ENCODE assay signal across 13 cellular contexts in the genomic region with DNA sequence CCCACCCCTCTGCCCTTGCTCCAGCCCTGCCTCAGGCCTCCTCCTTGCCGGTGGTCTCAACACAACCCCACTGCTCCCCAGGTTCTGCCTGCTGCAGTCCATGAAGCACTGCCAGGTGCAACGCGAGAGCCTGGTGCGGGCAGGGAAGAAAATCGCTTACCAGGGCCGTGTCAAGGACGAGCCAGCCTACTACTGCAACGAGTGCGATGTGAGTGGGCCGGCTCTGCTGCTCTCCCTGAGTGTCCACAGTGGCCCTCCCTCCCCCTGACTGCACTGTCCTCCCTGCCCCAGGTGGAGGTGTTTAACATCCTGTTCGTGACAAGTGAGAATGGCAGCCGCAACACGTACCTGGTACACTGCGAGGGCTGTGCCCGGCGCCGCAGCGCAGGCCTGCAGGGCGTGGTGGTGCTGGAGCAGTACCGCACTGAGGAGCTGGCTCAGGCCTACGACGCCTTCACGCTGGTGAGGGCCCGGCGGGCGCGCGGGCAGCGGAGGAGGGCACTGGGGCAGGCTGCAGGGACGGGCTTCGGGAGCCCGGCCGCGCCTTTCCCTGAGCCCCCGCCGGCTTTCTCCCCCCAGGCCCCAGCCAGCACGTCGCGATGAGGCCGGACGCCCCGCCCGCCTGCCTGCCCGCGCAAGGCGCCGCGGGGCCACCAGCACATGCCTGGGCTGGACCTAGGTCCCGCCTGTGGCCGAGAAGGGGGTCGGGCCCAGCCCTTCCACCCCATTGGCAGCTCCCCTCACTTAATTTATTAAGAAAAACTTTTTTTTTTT. TPM values are rescaled to one million over a fixed set of nuclear protein-coding genes. Genes with fewer than 3 reads are reported as not detected.
DNase-seq lines count a peak whose midpoint lies in the region; ATAC-seq, FAIRE-seq and TF ChIP-seq lines count a peak whose summit lies in the region.
"Had no signal": no experiment of that assay in that cellular context is flagged by ENCODE, and none has a peak within 500 bp of the region (broad histone marks: within the 10 kb centered on the region; RNA-seq: fewer than 3 reads in every experiment).

No MANE protein-coding gene starts in this region.

- H2AFZ ChIP-seq in mammary epithelial cell (ENCODE audit: low read depth, low read length) (peak overlapping the region; percentile 25), HepG2 (ENCODE audit: low read length) (no peak overlapping the region)

- H3K27me3 ChIP-seq in mammary epithelial cell (ENCODE audit: insufficient read depth, low read length) (no peaks in the 10 kb centered on the region), breast epithelium (no peaks in the 10 kb centered on the region), HepG2 (ENCODE audit: control insufficient read depth in 1 of 2, insufficient read depth in 2 of 2, low read length in 2 of 2) (no peaks in the 10 kb centered on the region; a peak in 1 of 5 replicates), transverse colon (no peaks in the 10 kb centered on the region)
- H3K27me3 ChIP-seq: upper lobe of left lung had no signal

- POLR2A ChIA-PET in HepG2 (lab: Yijun Ruan, JAX) = no interaction called here

- H3K4me2 ChIP-seq in mammary epithelial cell (ENCODE audit: insufficient read depth, low read depth, low read length) = peak overlapping the region; percentile 17
- H3K4me2 ChIP-seq in HepG2 (ENCODE audit: low read depth, low read length) = no peak overlapping the region

- intact Hi-C loops in mammary epithelial cell (cut with micrococcal nuclease) = loop anchor here (10.0 kb wide), 1 partner anchor 218 kb away; a partner anchor contains a TSS
- intact Hi-C loops in breast epithelium (cut with DNase I; ENCODE audit: low total_unique reads) = no loop called here
- intact Hi-C loops in HepG2 (cut with micrococcal nuclease; ENCODE audit: unreplicated experiment) = no loop called here
- intact Hi-C loops in transverse colon (cut with DNase I; ENCODE audit: low total_unique reads) = loop anchor here (1.0 to 10.0 kb wide), 2 partner anchors 31 to 108 kb away; no protein-coding TSS in a partner anchor

- no peaks in the 10 kb centered on the region for H3K9me3 ChIP-seq in mammary epithelial cell (replicated peaks; ENCODE audit: insufficient read depth, low read length)
- no peaks in the 10 kb centered on the region for H3K9me3 ChIP-seq in breast epithelium
- H3K9me3 ChIP-seq in HepG2 (ENCODE audit: low read length) = no peaks in the 10 kb centered on the region
- no peaks in the 10 kb centered on the region for H3K9me3 ChIP-seq in transverse colon
- H3K9me3 ChIP-seq: upper lobe of left lung had no signal

- H3K9ac ChIP-seq in mammary epithelial cell (ENCODE audit: insufficient read depth, low read length) (no peak overlapping the region), HepG2 (ENCODE audit: insufficient read depth, low read depth, low read length) (no peak overlapping the region)

- H3K4me3 ChIP-seq in mammary epithelial cell (replicated peaks in 1 of 3; ENCODE audit: insufficient read depth in 1 of 3, low read depth in 2 of 3, low read length in 3 of 3) = no peak overlapping the region
- H3K4me3 ChIP-seq in breast epithelium = no peak overlapping the region
- no peak overlapping the region for H3K4me3 ChIP-seq in HepG2 (replicated peaks in 1 of 3; ENCODE audit: insufficient read depth in 1 of 3, low read depth in 2 of 3, low read length in 3 of 3)
- H3K4me3 ChIP-seq in transverse colon = no peak overlapping the region
- H3K4me3 ChIP-seq: upper lobe of left lung had no signal

- no peaks in the 10 kb centered on the region for H4K20me1 ChIP-seq in mammary epithelial cell (ENCODE audit: insufficient read depth, low read length)
- peaks cover 7% of the 10 kb centered on the region for H4K20me1 ChIP-seq in HepG2 (ENCODE audit: insufficient read depth, low read length)

- no peak overlapping the region for H3K27ac ChIP-seq in mammary epithelial cell (ENCODE audit: insufficient read depth, low read depth, low read length)
- no peak overlapping the region for H3K27ac ChIP-seq in breast epithelium
- H3K27ac ChIP-seq in HepG2 (ENCODE audit: extremely low read length, insufficient read depth, low read length) = no peak overlapping the region
- H3K27ac ChIP-seq in transverse colon = no peak overlapping the region

- no peak for TF ChIP-seq POLR2A in breast epithelium (IDR thresholded peaks at IDR 0.05)
- no peak for TF ChIP-seq POLR2A in HepG2 (IDR thresholded peaks at IDR 0.05; ENCODE audit: insufficient read depth in 1 of 2, low read depth in 2 of 2, low read length in 2 of 2)
- peak; percentile 5 for TF ChIP-seq POLR2A in transverse colon (IDR thresholded peaks at IDR 0.05)

- DNase-seq in mammary epithelial cell (no peak), breast epithelium (ENCODE audit: low spot score in 2 of 2) (no peak), HepG2 (ENCODE audit: low spot score) (no peak), transverse colon (no peak), COR-L47 (lab: John Stamatoyannopoulos, UW) (no peak), T-helper 9 cell (no peak)
- peak; percentile 20 for DNase-seq in activated CD4-positive, alpha-beta T cell treated with anti-CD3 and anti-CD28 coated beads, Interleukin-2, amount 50 U/mL, for 1 hour
- DNase-seq: hypothalamus, NCI-H1436 treated with DMSO at 0.1 percent for 48 hours, NCI-H524 had no signal

- TF ChIP-seq EP300 in HepG2 (IDR thresholded peaks at IDR 0.05; ENCODE audit: low read depth in 2 of 2, low read length in 2 of 2) = no peak
- TF ChIP-seq EP300 in HepG2 (CRISPR knock-in tag; IDR thresholded peaks at IDR 0.05; ENCODE audit: borderline replicate concordance) = no peak
- TF ChIP-seq EP300 in transverse colon (IDR thresholded peaks at IDR 0.05; ENCODE audit: low read depth) = no peak

- H3K36me3 ChIP-seq in mammary epithelial cell (ENCODE audit: insufficient read depth, low read length) = peaks cover 15% of the 10 kb centered on the region
- H3K36me3 ChIP-seq in breast epithelium = no peaks in the 10 kb centered on the region
- H3K36me3 ChIP-seq in HepG2 (replicated peaks in 1 of 2; ENCODE audit: control insufficient read depth in 1 of 2, insufficient read depth in 2 of 2, low read length in 2 of 2) = peaks cover 23 to 41% of the 10 kb centered on the region in 2 experiments
- peaks cover 0 to 34% (median 16%) of the 10 kb centered on the region in 4 donors for H3K36me3 ChIP-seq in transverse colon

- BruUV-seq in mammary epithelial cell (replicated peaks; lab: Mats Ljungman, UMichigan) (no TSS peak), HepG2 (replicated peaks; lab: Mats Ljungman, UMichigan) (no TSS peak)

- no peak for ATAC-seq in HepG2
- no peak for ATAC-seq in HG02588 (IDR thresholded peaks at IDR 0.05; ENCODE audit: unreplicated experiment)

- 62% methylated on average over 11 of the region's 51 CpGs for WGBS in mammary epithelial cell (ENCODE audit: low coverage, missing lambda C conversion rate)
- WGBS in HepG2 (ENCODE audit: low lambda C conversion rate) = 97% methylated on average over 37 of the region's 51 CpGs
- WGBS in transverse colon (ENCODE audit: low coverage in 1 of 2), 2 donors = 89% methylated on average over 41 of the region's 51 CpGs; no CpG with 5 or more reads in 1 of the 2 donors

- TF ChIP-seq RAD21 in HepG2 (CRISPR knock-in tag; IDR thresholded peaks at IDR 0.05) = no peak

- CTCF ChIA-PET in mammary epithelial cell (lab: Charles Lee; ENCODE audit: low non-redundant PET) = no interaction called here
- CTCF ChIA-PET in HepG2 (lab: Yijun Ruan, JAX; ENCODE audit: low intra/inter-chr PET ratio, low total read pairs) = interaction anchor here (2.7 kb wide), 1 partner anchor 30 kb away, joined by 28 read pairs; no protein-coding TSS in a partner anchor

- FAIRE-seq in HepG2 (lab: Jason Lieb, UNC) = no peak
- FAIRE-seq: colon had no signal

- no peak for TF ChIP-seq CTCF in mammary epithelial cell (conservative IDR thresholded peaks at IDR 0.05 in 1 of 2, IDR thresholded peaks at IDR 0.05 in 1 of 2; ENCODE audit: extremely low read depth in 1 of 2, insufficient read depth in 1 of 2, low read depth in 1 of 2, low read length in 2 of 2)
- TF ChIP-seq CTCF in breast epithelium (IDR thresholded peaks at IDR 0.05) = no peak
- no peak for TF ChIP-seq CTCF in HepG2 (CRISPR knock-in tag; IDR thresholded peaks at IDR 0.05)
- no peak for TF ChIP-seq CTCF in transverse colon (IDR thresholded peaks at IDR 0.05)

- H3K4me1 ChIP-seq in mammary epithelial cell (ENCODE audit: insufficient read depth, low read length) = peaks cover 46% of the 10 kb centered on the region
- H3K4me1 ChIP-seq in breast epithelium = peaks cover 8 to 9% of the 10 kb centered on the region in 2 donors
- peaks cover 15% of the 10 kb centered on the region for H3K4me1 ChIP-seq in HepG2 (ENCODE audit: insufficient read depth, low read length)
- peaks cover 20 to 35% (median 27%) of the 10 kb centered on the region in 4 donors for H3K4me1 ChIP-seq in transverse colon

- H3K79me2 ChIP-seq in mammary epithelial cell (ENCODE audit: insufficient read depth, low read length) (peaks cover 21% of the 10 kb centered on the region), HepG2 (ENCODE audit: insufficient read depth, low read length) (peaks cover under 1% of the 10 kb centered on the region)

- in situ Hi-C loops in mammary epithelial cell (cut with MboI; ENCODE audit: low sequenced_read_pairs in 2 of 2) (loop anchor here in 1 of 2 donors (10.0 kb wide), 1 partner anchor 108 kb away; no protein-coding TSS in a partner anchor), HepG2 (cut with HindIII; ENCODE audit: extremely low pct_ligation_motif_present, low pct_unique_long_range_greater_than_20kb) (no loop called here), transverse colon (cut with MboI; ENCODE audit: low pct_ligation_motif_present in 1 of 4, low pct_unique_long_range_greater_than_20kb in 1 of 4, low sequenced_read_pairs in 3 of 4) (loop anchor here in 2 of 4 donors (25.0 kb wide), 1 partner anchor 134 kb away; no protein-coding TSS in a partner anchor)

- dilution Hi-C loops in mammary epithelial cell (cut with HindIII; ENCODE audit: low sequenced_read_pairs) = no loop called here

RNA-seq across cellular contexts. Expression of a gene that starts 1.8 kb away (rescaled TPM):
- total RNA-seq in mammary epithelial cell (1 to 10 TPM in 1 of 2 donors, under 1 TPM in 1; 0.17 to 2.3 TPM), breast epithelium (10 to 100 TPM in 1 of 3 donors, 1 to 10 TPM in 2; 4.8 to 21.0 (median 5.7) TPM), HepG2 (2016; rRNA removed; fragmentation: Illumina TruSeq; extraction: Trizol) (0.31 TPM in 1 of 2 replicates, not detected in the other), transverse colon (10 to 100 TPM in 1 of 4 donors, 1 to 10 TPM in 3; 2.4 to 13.1 (median 6.8) TPM)
- polyA plus RNA-seq in mammary epithelial cell (0.15 TPM), HepG2 (2011; rRNA removed) (0.66 and 0.84 TPM in 2 replicates)
- not detected for polyA minus RNA-seq in mammary epithelial cell
- total RNA-seq in HepG2 (2016; cell fraction: cytosol; rRNA removed; fragmentation: Illumina TruSeq; extraction: Trizol; ENCODE audit: low read depth) = not detected in 2 replicates
- 0.19 TPM in 1 of 2 replicates, not detected in the other for total RNA-seq in HepG2 (2016; cell fraction: insoluble cytoplasmic fraction; rRNA removed; fragmentation: Illumina TruSeq; extraction: Trizol)
- not detected in 2 replicates for total RNA-seq in HepG2 (2016; cell fraction: membrane; rRNA removed; fragmentation: Illumina TruSeq; extraction: Trizol)
- total RNA-seq in HepG2 (2016; cell fraction: nucleus; rRNA removed; fragmentation: Illumina TruSeq; extraction: Trizol) = 1.1 TPM in 1 of 2 replicates, not detected in the other
- 0.08 and 0.43 TPM in 2 replicates for polyA plus RNA-seq in HepG2 (2011; cell fraction: cytosol; rRNA removed)
- polyA plus RNA-seq in HepG2 (2011; cell fraction: nucleus; rRNA removed) = 7.3 and 9.6 TPM in 2 replicates
- 0.51 and 1.9 TPM in 2 replicates for polyA plus RNA-seq in HepG2 (2012)
- polyA plus RNA-seq in HepG2 (2016; cell fraction: cytosol; fragmentation: Illumina TruSeq; extraction: Trizol; ENCODE audit: low read depth) = 0.26 and 0.33 TPM in 2 replicates
- 0.28 and 0.30 TPM in 2 replicates for polyA plus RNA-seq in HepG2 (2016; cell fraction: insoluble cytoplasmic fraction; fragmentation: Illumina TruSeq; extraction: Trizol; ENCODE audit: low read depth)
- 0.23 and 0.27 TPM in 2 replicates for polyA plus RNA-seq in HepG2 (2016; cell fraction: membrane; fragmentation: Illumina TruSeq; extraction: Trizol; ENCODE audit: low read depth)
- polyA plus RNA-seq in HepG2 (2016; cell fraction: nucleus; fragmentation: Illumina TruSeq; extraction: Trizol; ENCODE audit: insufficient read depth, low read depth) = 4.6 and 6.5 TPM in 2 replicates
- polyA minus RNA-seq in HepG2 (2011; rRNA and poly(A)+ RNA removed; ENCODE audit: low replicate concordance) = 0.36 TPM in 1 of 2 replicates, not detected in the other
- polyA minus RNA-seq in HepG2 (2011; cell fraction: cytosol; rRNA and poly(A)+ RNA removed) = not detected in 2 replicates
- polyA minus RNA-seq in HepG2 (2011; cell fraction: nucleus; rRNA and poly(A)+ RNA removed) = 1.3 and 2.7 TPM in 2 replicates

RNA-seq across cellular contexts. Expression of a gene that starts 4.3 kb away (rescaled TPM):
- total RNA-seq in mammary epithelial cell (10 to 100 TPM; 28.2 to 81.5 TPM), breast epithelium (10 to 100 TPM; 84.7 to 92.4 (median 89.9) TPM), HepG2 (2016; rRNA removed; fragmentation: Illumina TruSeq; extraction: Trizol) (91.6 and 105 TPM in 2 replicates), transverse colon (10 to 100 TPM; 59.8 to 95.3 (median 86.5) TPM)
- polyA plus RNA-seq in mammary epithelial cell (99.4 TPM), HepG2 (2011; rRNA removed) (43.9 and 46.9 TPM in 2 replicates)
- polyA minus RNA-seq in mammary epithelial cell = 11.0 TPM
- 62.3 and 74.3 TPM in 2 replicates for total RNA-seq in HepG2 (2016; cell fraction: cytosol; rRNA removed; fragmentation: Illumina TruSeq; extraction: Trizol; ENCODE audit: low read depth)
- 94.6 and 120 TPM in 2 replicates for total RNA-seq in HepG2 (2016; cell fraction: insoluble cytoplasmic fraction; rRNA removed; fragmentation: Illumina TruSeq; extraction: Trizol)
- total RNA-seq in HepG2 (2016; cell fraction: membrane; rRNA removed; fragmentation: Illumina TruSeq; extraction: Trizol) = 54.2 and 67.7 TPM in 2 replicates
- 37.3 and 42.0 TPM in 2 replicates for total RNA-seq in HepG2 (2016; cell fraction: nucleus; rRNA removed; fragmentation: Illumina TruSeq; extraction: Trizol)
- 35.2 and 66.3 TPM in 2 replicates for polyA plus RNA-seq in HepG2 (2011; cell fraction: cytosol; rRNA removed)
- polyA plus RNA-seq in HepG2 (2011; cell fraction: nucleus; rRNA removed) = 36.8 and 49.2 TPM in 2 replicates
- polyA plus RNA-seq in HepG2 (2012) = 19.2 and 22.5 TPM in 2 replicates
- 53.8 and 75.0 TPM in 2 replicates for polyA plus RNA-seq in HepG2 (2016; cell fraction: cytosol; fragmentation: Illumina TruSeq; extraction: Trizol; ENCODE audit: low read depth)
- 69.5 and 79.8 TPM in 2 replicates for polyA plus RNA-seq in HepG2 (2016; cell fraction: insoluble cytoplasmic fraction; fragmentation: Illumina TruSeq; extraction: Trizol; ENCODE audit: low read depth)
- 39.8 and 49.0 TPM in 2 replicates for polyA plus RNA-seq in HepG2 (2016; cell fraction: membrane; fragmentation: Illumina TruSeq; extraction: Trizol; ENCODE audit: low read depth)
- 46.6 and 50.5 TPM in 2 replicates for polyA plus RNA-seq in HepG2 (2016; cell fraction: nucleus; fragmentation: Illumina TruSeq; extraction: Trizol; ENCODE audit: insufficient read depth, low read depth)
- polyA minus RNA-seq in HepG2 (2011; rRNA and poly(A)+ RNA removed; ENCODE audit: low replicate concordance) = 21.5 and 58.0 TPM in 2 replicates
- 35.5 and 51.8 TPM in 2 replicates for polyA minus RNA-seq in HepG2 (2011; cell fraction: cytosol; rRNA and poly(A)+ RNA removed)
- polyA minus RNA-seq in HepG2 (2011; cell fraction: nucleus; rRNA and poly(A)+ RNA removed) = 13.3 and 23.4 TPM in 2 replicates

RNA-seq across cellular contexts. Expression of a gene that starts 4.7 kb away (rescaled TPM):
- 10 to 100 TPM; 14.1 to 15.2 TPM for total RNA-seq in mammary epithelial cell
- polyA plus RNA-seq in mammary epithelial cell = 8.2 TPM
- polyA minus RNA-seq in mammary epithelial cell = 25.7 TPM
- 10 to 100 TPM in 2 of 3 donors, 1 to 10 TPM in 1; 8.2 to 20.5 (median 13.4) TPM for total RNA-seq in breast epithelium
- total RNA-seq in HepG2 (2016; rRNA removed; fragmentation: Illumina TruSeq; extraction: Trizol) = 17.0 and 21.4 TPM in 2 replicates
- total RNA-seq in HepG2 (2016; cell fraction: cytosol; rRNA removed; fragmentation: Illumina TruSeq; extraction: Trizol; ENCODE audit: low read depth) = 1.1 TPM in 2 replicates
- 16.9 and 20.4 TPM in 2 replicates for total RNA-seq in HepG2 (2016; cell fraction: insoluble cytoplasmic fraction; rRNA removed; fragmentation: Illumina TruSeq; extraction: Trizol)
- total RNA-seq in HepG2 (2016; cell fraction: membrane; rRNA removed; fragmentation: Illumina TruSeq; extraction: Trizol) = 9.5 and 12.3 TPM in 2 replicates
- total RNA-seq in HepG2 (2016; cell fraction: nucleus; rRNA removed; fragmentation: Illumina TruSeq; extraction: Trizol) = 9.1 and 10.0 TPM in 2 replicates
- polyA plus RNA-seq in HepG2 (2011; rRNA removed) = 7.9 and 8.9 TPM in 2 replicates
- 7.7 and 8.1 TPM in 2 replicates for polyA plus RNA-seq in HepG2 (2011; cell fraction: cytosol; rRNA removed)
- 7.1 and 7.3 TPM in 2 replicates for polyA plus RNA-seq in HepG2 (2011; cell fraction: nucleus; rRNA removed)
- polyA plus RNA-seq in HepG2 (2012) = 5.1 and 7.4 TPM in 2 replicates
- 1.4 and 1.9 TPM in 2 replicates for polyA plus RNA-seq in HepG2 (2016; cell fraction: cytosol; fragmentation: Illumina TruSeq; extraction: Trizol; ENCODE audit: low read depth)
- polyA plus RNA-seq in HepG2 (2016; cell fraction: insoluble cytoplasmic fraction; fragmentation: Illumina TruSeq; extraction: Trizol; ENCODE audit: low read depth) = 20.6 and 21.0 TPM in 2 replicates
- polyA plus RNA-seq in HepG2 (2016; cell fraction: membrane; fragmentation: Illumina TruSeq; extraction: Trizol; ENCODE audit: low read depth) = 6.2 and 7.1 TPM in 2 replicates
- 14.1 and 14.8 TPM in 2 replicates for polyA plus RNA-seq in HepG2 (2016; cell fraction: nucleus; fragmentation: Illumina TruSeq; extraction: Trizol; ENCODE audit: insufficient read depth, low read depth)
- 9.3 and 30.2 TPM in 2 replicates for polyA minus RNA-seq in HepG2 (2011; rRNA and poly(A)+ RNA removed; ENCODE audit: low replicate concordance)
- 4.3 and 5.6 TPM in 2 replicates for polyA minus RNA-seq in HepG2 (2011; cell fraction: cytosol; rRNA and poly(A)+ RNA removed)
- polyA minus RNA-seq in HepG2 (2011; cell fraction: nucleus; rRNA and poly(A)+ RNA removed) = 4.2 and 6.0 TPM in 2 replicates
- 10 to 100 TPM in 1 of 4 donors, 1 to 10 TPM in 2, not detected in 1; 4.9 to 50.4 (median 9.6) TPM for total RNA-seq in transverse colon

RNA-seq across cellular contexts. Expression of a gene that starts 19.1 kb away (rescaled TPM):
- 10 to 100 TPM in 1 of 2 donors, 1 to 10 TPM in 1; 8.2 to 26.5 TPM for total RNA-seq in mammary epithelial cell
- polyA plus RNA-seq in mammary epithelial cell = 0.68 TPM
- 4.5 TPM for polyA minus RNA-seq in mammary epithelial cell
- total RNA-seq in breast epithelium = 10 to 100 TPM in 2 of 3 donors, 1 to 10 TPM in 1; 6.4 to 89.7 (median 10.5) TPM
- 2.1 and 2.2 TPM in 2 replicates for total RNA-seq in HepG2 (2016; rRNA removed; fragmentation: Illumina TruSeq; extraction: Trizol)
- 0.30 and 1.9 TPM in 2 replicates for total RNA-seq in HepG2 (2016; cell fraction: cytosol; rRNA removed; fragmentation: Illumina TruSeq; extraction: Trizol; ENCODE audit: low read depth)
- 1.3 and 1.6 TPM in 2 replicates for total RNA-seq in HepG2 (2016; cell fraction: insoluble cytoplasmic fraction; rRNA removed; fragmentation: Illumina TruSeq; extraction: Trizol)
- 1.7 and 3.1 TPM in 2 replicates for total RNA-seq in HepG2 (2016; cell fraction: membrane; rRNA removed; fragmentation: Illumina TruSeq; extraction: Trizol)
- 5.8 and 6.2 TPM in 2 replicates for total RNA-seq in HepG2 (2016; cell fraction: nucleus; rRNA removed; fragmentation: Illumina TruSeq; extraction: Trizol)
- 1.3 and 1.9 TPM in 2 replicates for polyA plus RNA-seq in HepG2 (2011; rRNA removed)
- polyA plus RNA-seq in HepG2 (2011; cell fraction: cytosol; rRNA removed) = 0.42 and 0.82 TPM in 2 replicates
- polyA plus RNA-seq in HepG2 (2011; cell fraction: nucleus; rRNA removed) = 18.1 and 23.2 TPM in 2 replicates
- polyA plus RNA-seq in HepG2 (2012) = 8.4 and 13.6 TPM in 2 replicates
- 0.37 and 0.83 TPM in 2 replicates for polyA plus RNA-seq in HepG2 (2016; cell fraction: cytosol; fragmentation: Illumina TruSeq; extraction: Trizol; ENCODE audit: low read depth)
- 2.4 and 4.0 TPM in 2 replicates for polyA plus RNA-seq in HepG2 (2016; cell fraction: insoluble cytoplasmic fraction; fragmentation: Illumina TruSeq; extraction: Trizol; ENCODE audit: low read depth)
- 0.80 and 1.7 TPM in 2 replicates for polyA plus RNA-seq in HepG2 (2016; cell fraction: membrane; fragmentation: Illumina TruSeq; extraction: Trizol; ENCODE audit: low read depth)
- 21.8 and 22.9 TPM in 2 replicates for polyA plus RNA-seq in HepG2 (2016; cell fraction: nucleus; fragmentation: Illumina TruSeq; extraction: Trizol; ENCODE audit: insufficient read depth, low read depth)
- 3.6 and 8.2 TPM in 2 replicates for polyA minus RNA-seq in HepG2 (2011; rRNA and poly(A)+ RNA removed; ENCODE audit: low replicate concordance)
- polyA minus RNA-seq in HepG2 (2011; cell fraction: cytosol; rRNA and poly(A)+ RNA removed) = 2.2 and 3.8 TPM in 2 replicates
- polyA minus RNA-seq in HepG2 (2011; cell fraction: nucleus; rRNA and poly(A)+ RNA removed) = 18.7 and 21.1 TPM in 2 replicates
- total RNA-seq in transverse colon = 10 to 100 TPM; 18.3 to 33.7 (median 30.2) TPM

RNA-seq across cellular contexts. Expression of a gene that starts 35.5 kb away (rescaled TPM):
- total RNA-seq in mammary epithelial cell = 10 to 100 TPM; 28.8 to 87.5 TPM
- 22.0 TPM for polyA plus RNA-seq in mammary epithelial cell
- polyA minus RNA-seq in mammary epithelial cell = 76.1 TPM
- 10 to 100 TPM; 47.5 to 99.0 (median 90.0) TPM for total RNA-seq in breast epithelium
- total RNA-seq in HepG2 (2016; rRNA removed; fragmentation: Illumina TruSeq; extraction: Trizol) = 3.3 and 3.7 TPM in 2 replicates
- 0.20 and 0.53 TPM in 2 replicates for total RNA-seq in HepG2 (2016; cell fraction: cytosol; rRNA removed; fragmentation: Illumina TruSeq; extraction: Trizol; ENCODE audit: low read depth)
- 1.6 and 3.6 TPM in 2 replicates for total RNA-seq in HepG2 (2016; cell fraction: insoluble cytoplasmic fraction; rRNA removed; fragmentation: Illumina TruSeq; extraction: Trizol)
- total RNA-seq in HepG2 (2016; cell fraction: membrane; rRNA removed; fragmentation: Illumina TruSeq; extraction: Trizol) = 1.1 and 3.2 TPM in 2 replicates
- total RNA-seq in HepG2 (2016; cell fraction: nucleus; rRNA removed; fragmentation: Illumina TruSeq; extraction: Trizol) = 4.7 and 9.3 TPM in 2 replicates
- polyA plus RNA-seq in HepG2 (2011; rRNA removed) = 2.7 and 3.3 TPM in 2 replicates
- 1.8 and 1.9 TPM in 2 replicates for polyA plus RNA-seq in HepG2 (2011; cell fraction: cytosol; rRNA removed)
- polyA plus RNA-seq in HepG2 (2011; cell fraction: nucleus; rRNA removed) = 21.5 and 21.6 TPM in 2 replicates
- polyA plus RNA-seq in HepG2 (2012) = 6.4 and 10.0 TPM in 2 replicates
- polyA plus RNA-seq in HepG2 (2016; cell fraction: cytosol; fragmentation: Illumina TruSeq; extraction: Trizol; ENCODE audit: low read depth) = 0.57 and 0.75 TPM in 2 replicates
- 1.8 and 5.2 TPM in 2 replicates for polyA plus RNA-seq in HepG2 (2016; cell fraction: insoluble cytoplasmic fraction; fragmentation: Illumina TruSeq; extraction: Trizol; ENCODE audit: low read depth)
- polyA plus RNA-seq in HepG2 (2016; cell fraction: membrane; fragmentation: Illumina TruSeq; extraction: Trizol; ENCODE audit: low read depth) = 1.1 and 1.3 TPM in 2 replicates
- 15.5 and 16.4 TPM in 2 replicates for polyA plus RNA-seq in HepG2 (2016; cell fraction: nucleus; fragmentation: Illumina TruSeq; extraction: Trizol; ENCODE audit: insufficient read depth, low read depth)
- polyA minus RNA-seq in HepG2 (2011; rRNA and poly(A)+ RNA removed; ENCODE audit: low replicate concordance) = 8.0 and 73.1 TPM in 2 replicates
- polyA minus RNA-seq in HepG2 (2011; cell fraction: cytosol; rRNA and poly(A)+ RNA removed) = 3.3 and 3.9 TPM in 2 replicates
- 9.1 and 12.4 TPM in 2 replicates for polyA minus RNA-seq in HepG2 (2011; cell fraction: nucleus; rRNA and poly(A)+ RNA removed)
- total RNA-seq in transverse colon = 10 to 100 TPM; 53.0 to 71.6 (median 62.0) TPM

Comparison
In these comparisons a context has a peak if more than half of its experiments do, and no peak if none do; other contexts are left out.
1. intact Hi-C loops: an anchor here in mammary epithelial cell (10.0 kb wide) and transverse colon (1.0 to 10.0 kb wide); none called in breast epithelium and HepG2.